ENCODE assay signal across 9 cellular contexts in genomic region chr7:120856198-120856597, GRCh38. TPM values are rescaled to one million over a fixed set of nuclear protein-coding genes. Genes with fewer than 3 reads are reported as not detected.
DNase-seq lines count a peak whose midpoint lies in the region; ATAC-seq, FAIRE-seq and TF ChIP-seq lines count a peak whose summit lies in the region.
"Had no signal": no experiment of that assay in that cellular context is flagged by ENCODE, and none has a peak within 500 bp of the region (broad histone marks: within the 10 kb centered on the region; RNA-seq: fewer than 3 reads in every experiment).

No MANE protein-coding gene starts in this region.

- in situ Hi-C loops in KBM-7 (cut with MboI; ENCODE audit: low pct_unique_long_range_greater_than_20kb, low sequenced_read_pairs): no loop called here

- intact Hi-C loops in psoas muscle (cut with DNase I): loop anchor here in 1 of 2 donors (5.0 kb wide), 1 partner anchor 49 kb away; no protein-coding TSS in a partner anchor

- no peak for FAIRE-seq in D721Med (lab: Jason Lieb, UNC)

- no peak overlapping the region for H3K9ac ChIP-seq in OCI-LY3 (ENCODE audit: low read length)

- H3K27ac ChIP-seq in OCI-LY3 (ENCODE audit: low read length) (no peak overlapping the region), psoas muscle (no peak overlapping the region)

- no peak for ATAC-seq in psoas muscle

- peak overlapping the region; percentile 85 for H3K4me3 ChIP-seq in GM06990 (replicated peaks; ENCODE audit: low read depth, low read length)
- H3K4me3 ChIP-seq in OCI-LY3 (ENCODE audit: low read length): peak overlapping the region; percentile 81; the same call in 1 of the 2 replicates
- H3K4me3 ChIP-seq in fibroblast of villous mesenchyme (ENCODE audit: low read depth, low read length): peak overlapping the region; percentile 68
- peak overlapping the region; percentile 83 for H3K4me3 ChIP-seq in psoas muscle

- H3K9me3 ChIP-seq in OCI-LY3 (ENCODE audit: insufficient read depth, low read length): no peaks in the 10 kb centered on the region
- H3K9me3 ChIP-seq in psoas muscle: no peaks in the 10 kb centered on the region

- H2AFZ ChIP-seq in OCI-LY3 (ENCODE audit: low read depth, low read length): no peak overlapping the region

- H3K36me3 ChIP-seq in GM06990 (ENCODE audit: control insufficient read depth, insufficient read depth, low read length): no peaks in the 10 kb centered on the region
- H3K36me3 ChIP-seq in OCI-LY3 (replicated peaks; ENCODE audit: low read depth, low read length): no peaks in the 10 kb centered on the region
- no peaks in the 10 kb centered on the region for H3K36me3 ChIP-seq in psoas muscle (ENCODE audit: insufficient read depth in 1 of 2, low read depth in 1 of 2)

- DNase-seq in GM06990 (ENCODE audit: extremely low read depth, insufficient read length) (no peak), fibroblast of villous mesenchyme (ENCODE audit: low read depth) (peak; percentile 2), psoas muscle (no peak), dermis blood vessel endothelial cell (no peak), inferior parietal cortex (ENCODE audit: extremely low spot score) (no peak), KBM-7 (no peak), D721Med (ENCODE audit: insufficient read length, low spot score) (no peak)
- DNase-seq: Kasumi-1 had no signal

- TF ChIP-seq CTCF in GM06990 (IDR thresholded peaks at IDR 0.05; ENCODE audit: insufficient read depth, low read length, poor library complexity, severe bottlenecking) (no peak), OCI-LY3 (IDR thresholded peaks at IDR 0.05; ENCODE audit: low read depth, low read length) (no peak), fibroblast of villous mesenchyme (IDR thresholded peaks at IDR 0.05; ENCODE audit: insufficient read depth, low read depth, low read length) (no peak), psoas muscle (IDR thresholded peaks at IDR 0.05) (no peak), D721Med (IDR thresholded peaks at IDR 0.05; ENCODE audit: insufficient read depth, missing control alignments) (no peak)

- peak overlapping the region; percentile 96 for H3K4me2 ChIP-seq in OCI-LY3 (ENCODE audit: low read length)

- H3K27me3 ChIP-seq in GM06990 (replicated peaks; ENCODE audit: control insufficient read depth, insufficient read depth, low read length): no peaks in the 10 kb centered on the region
- H3K27me3 ChIP-seq in OCI-LY3 (ENCODE audit: low read depth, low read length): peaks cover 16% of the 10 kb centered on the region
- H3K27me3 ChIP-seq in psoas muscle (ENCODE audit: insufficient read depth in 3 of 3, low read length in 2 of 3): no peaks in the 10 kb centered on the region

- no peaks in the 10 kb centered on the region for H4K20me1 ChIP-seq in OCI-LY3 (ENCODE audit: insufficient read depth, low read length)

- WGBS in psoas muscle, 3 donors: 71 to 74% (median 71%) methylated on average over 5 of the region's 5 CpGs

- H3K4me1 ChIP-seq in OCI-LY3 (ENCODE audit: low read length): peaks cover 3% of the 10 kb centered on the region
- H3K4me1 ChIP-seq in psoas muscle: no peaks in the 10 kb centered on the region

- H3K79me2 ChIP-seq in OCI-LY3 (ENCODE audit: low read length): no peaks in the 10 kb centered on the region

RNA-seq across cellular contexts. Expression of gene TSPAN12, which starts 1.7 kb away (rescaled TPM):
- total RNA-seq in fibroblast of villous mesenchyme (2.6 and 4.7 TPM in 2 replicates), psoas muscle (1 to 10 TPM; 1.6 to 3.8 (median 2.5) TPM), dermis blood vessel endothelial cell (74.5 and 83.4 TPM in 2 replicates)
- polyA plus RNA-seq in psoas muscle: 1 to 10 TPM; 1.5 to 2.3 (median 2.3) TPM

Comparison
In these comparisons a context has a peak if more than half of its experiments do, and no peak if none do; other contexts are left out.
1. RNA of gene TSPAN12, which starts 1.7 kb away (total RNA-seq): 74.5 to 83.4 TPM in dermis blood vessel endothelial cell; 2.6 to 4.7 TPM in fibroblast of villous mesenchyme and 1.6 to 3.8 TPM in psoas muscle; every median in the first group is over 10 times any median in the second.
2. Peak in every context shown above with its lines, with median percentiles within 50 percentile points of each other: H3K4me3 ChIP-seq.